In the genomic region with DNA sequence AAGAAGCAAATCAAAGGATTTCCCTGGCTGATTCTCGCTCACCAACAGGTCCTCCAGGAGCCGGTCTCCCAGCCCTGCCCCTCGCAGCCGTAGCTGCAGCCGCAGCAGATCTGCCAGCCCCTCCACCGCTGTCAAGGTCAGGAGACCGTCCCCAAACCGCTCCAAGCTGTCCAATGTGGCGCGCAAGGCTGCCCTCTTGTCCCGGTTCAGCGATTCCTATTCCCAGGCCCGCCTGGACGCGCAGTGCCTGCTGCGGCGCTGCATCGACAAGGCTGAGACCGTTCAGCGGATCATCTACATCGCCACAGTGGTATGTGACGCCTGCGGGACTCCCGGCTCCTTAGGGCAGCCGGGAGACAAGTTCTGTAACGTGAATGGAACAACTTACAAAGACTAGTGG, we compare ENCODE assay signal across 1 cellular context.
TF ChIP-seq lines count a peak whose summit lies in the region.

No MANE protein-coding gene starts in this region.

TF ChIP-seq in K562, 482 proteins besides CTCF, POLR2A, EP300 and RAD21:
- no peak for TF ChIP-seq NFXL1 (CRISPR knock-in tag; IDR thresholded peaks at IDR 0.05)
- TF ChIP-seq ZEB2 (IDR thresholded peaks at IDR 0.05) = no peak
- TF ChIP-seq, protein P1, sequence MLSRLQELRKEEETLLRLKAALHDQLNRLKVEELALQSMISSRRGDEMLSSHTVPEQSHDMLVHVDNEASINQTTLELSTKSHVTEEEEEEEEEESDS (CRISPR knock-in tag; IDR thresholded peaks at IDR 0.05) = no peak
